ENCODE assay signal across 13 cellular contexts in genomic region chr7:44665531-44666213, GRCh38. TPM values are rescaled to one million over a fixed set of nuclear protein-coding genes. Genes with fewer than 3 reads are reported as not detected.
A peak's percentile ranks its signal among the peaks of the same experiment; 100 is the strongest.
DNase-seq lines count a peak whose midpoint lies in the region; ATAC-seq, FAIRE-seq and TF ChIP-seq lines count a peak whose summit lies in the region.
"Had no signal": no experiment of that assay in that cellular context is flagged by ENCODE, and none has a peak within 500 bp of the region (broad histone marks: within the 10 kb centered on the region; RNA-seq: fewer than 3 reads in every experiment).

No MANE protein-coding gene starts in this region.

- POLR2A ChIA-PET in A549 (lab: Yijun Ruan, JAX) = no interaction called here

- H3K27ac ChIP-seq in A549 (no peak overlapping the region), HUES64 (ENCODE audit: low read depth, low read length) (0 out of 2 replicates have a peak overlapping the region, but pooled peaks have one; percentile 2)

- CTCF ChIA-PET in A549 (lab: Yijun Ruan, JAX) = no interaction called here

- H3K9me3 Mint-ChIP-seq in activated naive CD8-positive, alpha-beta T cell treated with anti-CD3 and anti-CD28 coated beads for 36 hours = peaks cover 6% of the 10 kb centered on the region

- TF ChIP-seq RAD21 in A549 (conservative IDR thresholded peaks at IDR 0.05 in 1 of 2, IDR thresholded peaks at IDR 0.05 in 1 of 2) = no peak

- H3K4me1 ChIP-seq in A549 (no peaks in the 10 kb centered on the region), HUES64 (ENCODE audit: insufficient read depth, low read length) (no peaks in the 10 kb centered on the region)
- H3K4me1 ChIP-seq: BE2C had no signal

- no peak overlapping the region for H3K4me2 ChIP-seq in A549

- no peak for TF ChIP-seq POLR2A in A549 (IDR thresholded peaks at IDR 0.05; ENCODE audit: low read length)

- 91% methylated on average over 9 of the region's 9 CpGs for WGBS in A549 (ENCODE audit: missing lambda C conversion rate)
- WGBS in HUES64 = 91% methylated on average over 9 of the region's 9 CpGs

- H3K4me1 Mint-ChIP-seq in activated naive CD8-positive, alpha-beta T cell treated with anti-CD3 and anti-CD28 coated beads for 36 hours = peaks cover 2% of the 10 kb centered on the region

- no peaks in the 10 kb centered on the region for H3K27me3 Mint-ChIP-seq in activated naive CD8-positive, alpha-beta T cell treated with anti-CD3 and anti-CD28 coated beads for 36 hours
- H3K27me3 Mint-ChIP-seq: activated naive CD4-positive, alpha-beta T cell treated with anti-CD3 and anti-CD28 coated beads, Interleukin-2, amount 10 ng/mL, durations not matched to agents 7 days and 5 days had no signal

- ATAC-seq in A549 (no peak), HG03025 (IDR thresholded peaks at IDR 0.05; ENCODE audit: low FRiP score, unreplicated experiment) (no peak)

- no peak for DNase-seq in A549 (ENCODE audit: low read depth in 1 of 2, low spot score in 1 of 2)
- DNase-seq in choroid plexus epithelial cell (ENCODE audit: low read depth) = peak; percentile 97
- peak; percentile 7 for DNase-seq in left kidney (ENCODE audit: low read depth, low spot score)
- DNase-seq in activated naive CD8-positive, alpha-beta T cell treated with anti-CD3 and anti-CD28 coated beads for 36 hours = no peak
- no peak for DNase-seq in T-helper 1 cell
- DNase-seq in DMS79 (lab: John Stamatoyannopoulos, UW) = no peak
- DNase-seq: activated naive CD4-positive, alpha-beta T cell treated with anti-CD3 and anti-CD28 coated beads, Interleukin-2, amount 10 ng/mL, durations not matched to agents 7 days and 5 days; BE2C; NCI-H774; SW 1271 had no signal

- no peak for FAIRE-seq in A549 (lab: Jason Lieb, UNC)
- FAIRE-seq: endothelial cell of umbilical vein had no signal

- H3K27me3 ChIP-seq in HUES64 (ENCODE audit: insufficient read depth, low read length) = no peaks in the 10 kb centered on the region
- H3K27me3 ChIP-seq: BE2C had no signal

- H3K4me3 Mint-ChIP-seq in activated naive CD8-positive, alpha-beta T cell treated with anti-CD3 and anti-CD28 coated beads for 36 hours = no peak overlapping the region
- H3K4me3 Mint-ChIP-seq: activated naive CD4-positive, alpha-beta T cell treated with anti-CD3 and anti-CD28 coated beads, Interleukin-2, amount 10 ng/mL, durations not matched to agents 7 days and 5 days had no signal

- peaks cover 38% of the 10 kb centered on the region for H3K36me3 ChIP-seq in HUES64 (ENCODE audit: insufficient read depth, low read length)

- no peak for TF ChIP-seq CTCF in A549 (IDR thresholded peaks at IDR 0.05)
- TF ChIP-seq CTCF in choroid plexus epithelial cell (conservative IDR thresholded peaks at IDR 0.05; ENCODE audit: low read depth, low read length) = no peak

- peaks cover 24% of the 10 kb centered on the region for H3K36me3 Mint-ChIP-seq in activated naive CD8-positive, alpha-beta T cell treated with anti-CD3 and anti-CD28 coated beads for 36 hours

- no peak overlapping the region for H3K4me3 ChIP-seq in A549
- H3K4me3 ChIP-seq in HUES64 (ENCODE audit: low read length) = no peak overlapping the region
- H3K4me3 ChIP-seq in choroid plexus epithelial cell (ENCODE audit: low read depth, low read length) = no peak overlapping the region

- no peak for TF ChIP-seq EP300 in A549 (IDR thresholded peaks at IDR 0.05)

- peaks cover 11% of the 10 kb centered on the region; the same call in 2 of the 3 replicates for H3K9me3 ChIP-seq in A549
- peaks cover 7% of the 10 kb centered on the region for H3K9me3 ChIP-seq in HUES64 (ENCODE audit: insufficient read depth, low read depth, low read length)
- H3K9me3 ChIP-seq: BE2C had no signal

- H3K27ac Mint-ChIP-seq in activated naive CD8-positive, alpha-beta T cell treated with anti-CD3 and anti-CD28 coated beads for 36 hours = no peak overlapping the region

- no peak overlapping the region for H3K9ac ChIP-seq in HUES64 (ENCODE audit: low read depth, low read length)

TF ChIP-seq in A549, 52 proteins besides CTCF, POLR2A, EP300 and RAD21:
- peak; percentile 86 for TF ChIP-seq MAFK (IDR thresholded peaks at IDR 0.05; ENCODE audit: partially characterized antibody)
- no peak for TF ChIP-seq RNF2 (IDR thresholded peaks at IDR 0.05; ENCODE audit: borderline replicate concordance, low read depth)
TF ChIP-seq in A549: peak in this region for 1.

RNA-seq across cellular contexts. Expression of gene OGDH, which starts 59.2 kb away (rescaled TPM):
- polyA plus RNA-seq in A549 (2011; rRNA removed) (32.5 and 37.2 TPM in 2 replicates), A549 (2017; fragmentation: RNase III; extraction: RNeasy Plus Mini Kit Qiagen cat#74134 plus additional on column Dnase treatment) (35.8 to 38.8 TPM (median 37.7 TPM) in 3 replicates)
- 37.2 and 43.6 TPM in 2 replicates for polyA plus RNA-seq in A549 (2012; cell fraction: cytosol; rRNA removed)
- polyA plus RNA-seq in A549 (2012; cell fraction: nucleus; rRNA removed) = 85.1 and 94.7 TPM in 2 replicates
- polyA minus RNA-seq in A549 (2011; rRNA and poly(A)+ RNA removed) = 74.2 and 83.3 TPM in 2 replicates
- polyA plus RNA-seq in HUES64 (2013, experiment 1 of 2) = 51.1 TPM
- 51.5 TPM for polyA plus RNA-seq in HUES64 (2013, experiment 2 of 2)
- total RNA-seq in activated naive CD8-positive, alpha-beta T cell treated with anti-CD3 and anti-CD28 coated beads for 36 hours = 10 to 100 TPM; 75.8 to 77.9 TPM

Comparison
In these comparisons a context has a peak if more than half of its experiments do, and no peak if none do; other contexts are left out.
1. DNase-seq: peak in choroid plexus epithelial cell (single experiment) and left kidney (single experiment); none in A549 (0 of 2), activated naive CD8-positive, alpha-beta T cell treated with anti-CD3 and anti-CD28 coated beads for 36 hours (single experiment), T-helper 1 cell (0 of 5) and DMS79 (single experiment).